7 cellular contexts compared by ENCODE assay signal in the genomic region with DNA sequence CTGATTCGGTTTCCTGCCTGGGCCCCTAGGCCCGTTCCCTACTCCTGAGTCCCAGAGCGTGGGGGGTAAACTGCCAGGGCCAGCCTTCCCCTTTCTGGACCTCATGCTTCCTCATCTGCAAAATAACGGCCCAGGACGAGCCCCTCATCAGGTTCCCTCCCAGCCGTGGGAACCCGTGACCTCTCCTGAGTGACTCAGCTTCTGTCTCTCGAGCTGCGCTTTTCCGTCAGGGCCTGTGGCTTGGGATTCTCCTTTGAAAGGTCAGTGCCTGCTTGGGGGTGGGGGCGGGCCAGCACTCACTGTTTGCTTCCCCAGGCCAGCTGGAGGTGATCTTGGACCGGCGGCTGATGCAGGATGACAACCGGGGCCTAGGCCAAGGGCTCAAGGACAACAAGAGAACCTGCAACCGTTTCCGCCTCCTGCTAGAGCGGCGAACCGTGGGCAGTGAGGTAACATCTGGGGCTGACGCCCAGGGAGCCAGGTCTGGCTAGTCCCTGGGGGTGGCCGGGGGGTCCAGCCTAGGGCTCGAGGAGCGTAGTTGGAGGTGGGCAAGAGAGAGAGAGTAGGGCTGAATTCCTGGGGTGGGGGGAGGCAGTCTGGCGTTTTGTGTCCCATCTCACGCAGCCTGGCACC. TPM values are rescaled to one million over a fixed set of nuclear protein-coding genes. Genes with fewer than 3 reads are reported as not detected.
DNase-seq lines count a peak whose midpoint lies in the region; ATAC-seq and TF ChIP-seq lines count a peak whose summit lies in the region.
"Had no signal": no experiment of that assay in that cellular context is flagged by ENCODE, and none has a peak within 500 bp of the region (broad histone marks: within the 10 kb centered on the region; RNA-seq: fewer than 3 reads in every experiment).

No MANE protein-coding gene starts in this region.

- H3K9me3 ChIP-seq in trophoblast cell (ENCODE audit: insufficient read depth, low read depth, low read length) = no peaks in the 10 kb centered on the region

- H3K4me3 ChIP-seq in trophoblast cell (ENCODE audit: low read depth, low read length) = no peak overlapping the region

- no peak overlapping the region for H3K18ac ChIP-seq in trophoblast cell (ENCODE audit: low read length)

- no peak overlapping the region for H4K91ac ChIP-seq in trophoblast cell (ENCODE audit: low read depth, low read length)

- H3K4me2 ChIP-seq in trophoblast cell (ENCODE audit: low read length) = no peak overlapping the region

- H3K23ac ChIP-seq in trophoblast cell (ENCODE audit: low read length) = no peak overlapping the region

- H3K36me3 Mint-ChIP-seq in glutamatergic neuron (ENCODE audit: unreplicated experiment) = peaks cover 5% of the 10 kb centered on the region

- DNase-seq in NOMO-1 treated with dmso at 0.1 percent for 144 hours (lab: John Stamatoyannopoulos, UW; ENCODE audit: unreplicated experiment) = peak; percentile 80
- no peak for DNase-seq in glutamatergic neuron
- DNase-seq in trophoblast cell = peak; percentile 44 to 46
- DNase-seq in COLO668 (lab: John Stamatoyannopoulos, UW; ENCODE audit: unreplicated experiment) = no peak
- DNase-seq: activated CD8-positive, alpha-beta memory T cell treated with anti-CD3 and anti-CD28 coated beads for 24 hours had no signal

- peak overlapping the region; percentile 53 for H3K4me3 Mint-ChIP-seq in glutamatergic neuron (ENCODE audit: unreplicated experiment)

- H2BK120ac ChIP-seq in trophoblast cell (ENCODE audit: insufficient read depth, low read length, poor library complexity) = no peak overlapping the region

- no peak overlapping the region for H4K12ac ChIP-seq in trophoblast cell (ENCODE audit: low read depth, low read length)

- H3K9ac ChIP-seq in trophoblast cell (ENCODE audit: low read length) = no peak overlapping the region

- H4K8ac ChIP-seq in trophoblast cell (ENCODE audit: low read depth, low read length) = no peak overlapping the region

- H3K27me3 Mint-ChIP-seq in glutamatergic neuron (ENCODE audit: unreplicated experiment) = peaks cover 7% of the 10 kb centered on the region

- no peaks in the 10 kb centered on the region for H3K79me1 ChIP-seq in trophoblast cell (ENCODE audit: low read length)

- H2BK12ac ChIP-seq in trophoblast cell (ENCODE audit: low read length) = no peak overlapping the region

- no peak overlapping the region for H2AFZ ChIP-seq in trophoblast cell (ENCODE audit: insufficient read depth, low read length, poor library complexity)

- no peaks in the 10 kb centered on the region for H3K27me3 ChIP-seq in trophoblast cell (ENCODE audit: insufficient read depth, low read length)

- ATAC-seq in HG03039 (IDR thresholded peaks at IDR 0.05; ENCODE audit: unreplicated experiment) (no peak), HG02938 (IDR thresholded peaks at IDR 0.05; ENCODE audit: unreplicated experiment) (no peak)

- peak overlapping the region; percentile 89 for H3K27ac Mint-ChIP-seq in glutamatergic neuron (ENCODE audit: unreplicated experiment)

- no peak overlapping the region for H3K27ac ChIP-seq in trophoblast cell (ENCODE audit: low read depth, low read length)

- H2BK5ac ChIP-seq in trophoblast cell (ENCODE audit: low read depth, low read length, poor library complexity) = no peak overlapping the region

- H3K4ac ChIP-seq in trophoblast cell (ENCODE audit: low read depth, low read length) = no peak overlapping the region

- H2AK5ac ChIP-seq in trophoblast cell (ENCODE audit: low read length) = no peak overlapping the region

- no peak for TF ChIP-seq CTCF in glutamatergic neuron (IDR thresholded peaks at IDR 0.05; ENCODE audit: partially characterized antibody, unreplicated experiment)

- H3K14ac ChIP-seq in trophoblast cell (ENCODE audit: low read length) = no peak overlapping the region

- peaks cover 65 to 72% of the 10 kb centered on the region in 2 experiments for H3K36me3 ChIP-seq in trophoblast cell (ENCODE audit: control insufficient read depth in 1 of 2, insufficient read depth in 2 of 2, low read length in 2 of 2)

- peaks cover 16% of the 10 kb centered on the region for H3K9me3 Mint-ChIP-seq in glutamatergic neuron (ENCODE audit: unreplicated experiment)

- no peaks in the 10 kb centered on the region for H3K79me2 ChIP-seq in trophoblast cell (ENCODE audit: control insufficient read depth, insufficient read depth, low read length, poor library complexity)

- H3K4me1 ChIP-seq in trophoblast cell (ENCODE audit: control insufficient read depth in 1 of 2, insufficient read depth in 2 of 2, low read length in 2 of 2) = no peaks in the 10 kb centered on the region

- no CpG with 5 or more reads among the region's 25 CpGs for WGBS in trophoblast cell (ENCODE audit: extremely low coverage, insufficient coverage, insufficient read length)

- peaks cover 27% of the 10 kb centered on the region for H3K4me1 Mint-ChIP-seq in glutamatergic neuron (ENCODE audit: low read depth, unreplicated experiment)

RNA-seq across cellular contexts. Expression of gene MAN2A2, which starts 12.8 kb away (rescaled TPM):
- total RNA-seq in glutamatergic neuron (ENCODE audit: unreplicated experiment) = 81.8 TPM
- polyA plus RNA-seq in trophoblast cell (2013) = 21.0 and 22.3 TPM in 2 replicates

RNA-seq across cellular contexts. Expression of gene HDDC3, which starts 16.4 kb away (rescaled TPM):
- total RNA-seq in glutamatergic neuron (ENCODE audit: unreplicated experiment) = 10.7 TPM
- 6.9 and 7.4 TPM in 2 replicates for polyA plus RNA-seq in trophoblast cell (2013)

RNA-seq across cellular contexts. Expression of gene UNC45A, which starts 19.2 kb away (rescaled TPM):
- total RNA-seq in glutamatergic neuron (ENCODE audit: unreplicated experiment) = 65.1 TPM
- polyA plus RNA-seq in trophoblast cell (2013) = 32.0 and 33.0 TPM in 2 replicates

RNA-seq across cellular contexts. Expression of gene FES, which starts 31.6 kb away (rescaled TPM):
- total RNA-seq in glutamatergic neuron (ENCODE audit: unreplicated experiment) = 3.3 TPM
- polyA plus RNA-seq in trophoblast cell (2013) = 11.0 and 11.7 TPM in 2 replicates

RNA-seq across cellular contexts. Expression of gene RCCD1, which starts 38.8 kb away (rescaled TPM):
- total RNA-seq in glutamatergic neuron (ENCODE audit: unreplicated experiment) = 11.5 TPM
- 6.2 and 6.6 TPM in 2 replicates for polyA plus RNA-seq in trophoblast cell (2013)

Comparison
In these comparisons a context has a peak if more than half of its experiments do, and no peak if none do; other contexts are left out.
1. DNase-seq: peak in NOMO-1 treated with dmso at 0.1 percent for 144 hours (single experiment) and trophoblast cell (2 of 2); none in glutamatergic neuron (single experiment) and COLO668 (single experiment).